In genomic region chr10:125638555-125638954, GRCh38 we compare ENCODE assay signal across 19 cellular contexts. TPM values are rescaled to one million over a fixed set of nuclear protein-coding genes. Genes with fewer than 3 reads are reported as not detected.
DNase-seq lines count a peak whose midpoint lies in the region; ATAC-seq and TF ChIP-seq lines count a peak whose summit lies in the region.
"Had no signal": no experiment of that assay in that cellular context is flagged by ENCODE, and none has a peak within 500 bp of the region (broad histone marks: within the 10 kb centered on the region; RNA-seq: fewer than 3 reads in every experiment).

No MANE protein-coding gene starts in this region.

- no peak for DNase-seq in HCT116 (ENCODE audit: low read depth, low spot score)
- DNase-seq in endodermal cell, result no peak
- no peak for DNase-seq in neural crest cell (ENCODE audit: low read depth, low spot score)
- DNase-seq in activated CD8-positive, alpha-beta T cell treated with anti-CD3 and anti-CD28 coated beads for 36 hours, result no peak
- DNase-seq in aorta, result no peak
- no peak for DNase-seq in foreskin keratinocyte
- DNase-seq: C1 segment of cervical spinal cord; Calu3; CD4-positive, alpha-beta memory T cell; COR-L47; DMS53; DMS79 treated with DMSO at 0.1 percent for 48 hours; GF-D8; GOT3; HCEC 1CT had no signal

- no peak overlapping the region for H3K4me3 ChIP-seq in HCT116 (replicated peaks in 1 of 2; ENCODE audit: low read depth in 1 of 2, low read length in 2 of 2)
- no peak overlapping the region for H3K4me3 ChIP-seq in endodermal cell (ENCODE audit: low read length)
- no peak overlapping the region for H3K4me3 ChIP-seq in aorta (ENCODE audit: low read length in 2 of 2)

- TF ChIP-seq CTCF in HCT116 (IDR thresholded peaks at IDR 0.05 in 2 of 3, conservative IDR thresholded peaks at IDR 0.05 in 1 of 3; ENCODE audit: borderline replicate concordance in 1 of 3, insufficient read depth in 1 of 3, low read depth in 2 of 3, low read length in 2 of 3), result no peak
- peak; percentile 17 for TF ChIP-seq CTCF in endodermal cell (conservative IDR thresholded peaks at IDR 0.05)
- no peak for TF ChIP-seq CTCF in neural crest cell (conservative IDR thresholded peaks at IDR 0.05)
- no peak for TF ChIP-seq CTCF in activated CD8-positive, alpha-beta T cell treated with anti-CD3 and anti-CD28 coated beads for 36 hours (IDR thresholded peaks at IDR 0.05)
- TF ChIP-seq CTCF in foreskin keratinocyte (conservative IDR thresholded peaks at IDR 0.05), result no peak

- RAD21 ChIA-PET in HCT116 (lab: Charles Lee; ENCODE audit: low non-redundant PET in 1 of 2, low total read pairs in 2 of 2, uncharacterized antibody in 2 of 2, unreplicated experiment in 2 of 2), result no interaction called here

- no peak for TF ChIP-seq POLR2A in HCT116 (IDR thresholded peaks at IDR 0.05; ENCODE audit: borderline replicate concordance, extremely low read depth, insufficient read depth, insufficient read length)

- ATAC-seq in HCT116 (0 out of 2 replicates have a peak, but pooled peaks have one; percentile 37), aorta (ENCODE audit: low FRiP score) (no peak), foreskin keratinocyte (no peak)
- ATAC-seq in activated CD8-positive, alpha-beta T cell treated with anti-CD3 and anti-CD28 coated beads for 36 hours, result no peak

- no peak for TF ChIP-seq RAD21 in HCT116 (IDR thresholded peaks at IDR 0.05; ENCODE audit: low read depth)

- H3K4me1 ChIP-seq in HCT116 (ENCODE audit: control insufficient read depth in 1 of 2, insufficient read depth in 2 of 2, low read length in 2 of 2), result peaks cover 5 to 11% of the 10 kb centered on the region in 2 experiments; a peak in 3 of 4 replicates
- H3K4me1 ChIP-seq in endodermal cell (ENCODE audit: control insufficient read depth, insufficient read depth, low read length), result no peaks in the 10 kb centered on the region
- no peaks in the 10 kb centered on the region for H3K4me1 ChIP-seq in aorta (ENCODE audit: control insufficient read depth in 1 of 2, insufficient read depth in 2 of 2, low read length in 2 of 2)
- no peaks in the 10 kb centered on the region for H3K4me1 ChIP-seq in foreskin keratinocyte

- H3K4me2 ChIP-seq in HCT116 (ENCODE audit: low read length), result no peak overlapping the region

- H2AFZ ChIP-seq in HCT116 (ENCODE audit: low read depth, low read length, poor library complexity, severe bottlenecking), result no peak overlapping the region

- peaks cover 12% of the 10 kb centered on the region; the same call in 1 of the 2 replicates for H3K27me3 ChIP-seq in HCT116 (ENCODE audit: insufficient read depth, low read length)
- no peaks in the 10 kb centered on the region for H3K27me3 ChIP-seq in endodermal cell (ENCODE audit: control insufficient read depth, insufficient read depth, low read length, poor library complexity, severe bottlenecking)
- H3K27me3 ChIP-seq in aorta (ENCODE audit: control insufficient read depth in 1 of 2, insufficient read depth in 2 of 2, low read length in 1 of 2), result peaks cover 3 to 4% of the 10 kb centered on the region in 2 donors
- peaks cover 14% of the 10 kb centered on the region for H3K27me3 ChIP-seq in foreskin keratinocyte

- intact Hi-C loops in HCT116 (cut with micrococcal nuclease), result no loop called here
- intact Hi-C loops in activated CD8-positive, alpha-beta T cell treated with anti-CD3 and anti-CD28 coated beads for 36 hours (cut with micrococcal nuclease), result no loop called here
- intact Hi-C loops in aorta (cut with DNase I), result no loop called here

- no peaks in the 10 kb centered on the region for H3K9me3 Mint-ChIP-seq in endodermal cell
- H3K9me3 Mint-ChIP-seq in neural crest cell, result no peaks in the 10 kb centered on the region
- no peaks in the 10 kb centered on the region for H3K9me3 Mint-ChIP-seq in activated CD8-positive, alpha-beta T cell treated with anti-CD3 and anti-CD28 coated beads for 36 hours

- H3K9me2 ChIP-seq in HCT116 (ENCODE audit: insufficient read depth), result no peaks in the 10 kb centered on the region

- no peaks in the 10 kb centered on the region for H3K9me3 ChIP-seq in HCT116 (ENCODE audit: control insufficient read depth in 1 of 2, insufficient read depth in 1 of 2, low read depth in 1 of 2, low read length in 2 of 2)
- no peaks in the 10 kb centered on the region for H3K9me3 ChIP-seq in endodermal cell (ENCODE audit: control insufficient read depth, low read length)
- H3K9me3 ChIP-seq in aorta (ENCODE audit: control insufficient read depth, low read length), result peaks cover 4% of the 10 kb centered on the region

- H3K79me2 ChIP-seq in HCT116 (ENCODE audit: insufficient read depth, low read length), result no peaks in the 10 kb centered on the region

- no peak overlapping the region for H3K27ac Mint-ChIP-seq in endodermal cell
- peak overlapping the region; percentile 73 for H3K27ac Mint-ChIP-seq in neural crest cell (ENCODE audit: unreplicated experiment)
- H3K27ac Mint-ChIP-seq in activated CD8-positive, alpha-beta T cell treated with anti-CD3 and anti-CD28 coated beads for 36 hours, result no peak overlapping the region
- H3K27ac Mint-ChIP-seq: CD4-positive, alpha-beta memory T cell had no signal

- BruUV-seq in HCT116 (replicated peaks; lab: Mats Ljungman, UMichigan), result no TSS peak

- no peaks in the 10 kb centered on the region for H4K20me1 ChIP-seq in HCT116 (ENCODE audit: insufficient read depth)

- POLR2A ChIA-PET in HCT116 (lab: Charles Lee), result no interaction called here
- POLR2A ChIA-PET in activated CD8-positive, alpha-beta T cell treated with anti-CD3 and anti-CD28 coated beads for 36 hours (lab: Charles Lee), result no interaction called here

- H3K36me3 ChIP-seq in HCT116 (ENCODE audit: control insufficient read depth in 1 of 2, insufficient read depth in 2 of 2, low read length in 2 of 2) (no peaks in the 10 kb centered on the region), endodermal cell (ENCODE audit: control insufficient read depth, insufficient read depth, low read length) (no peaks in the 10 kb centered on the region), aorta (ENCODE audit: control insufficient read depth in 1 of 2, insufficient read depth in 2 of 2, low read length in 1 of 2) (no peaks in the 10 kb centered on the region)

- H3K36me3 Mint-ChIP-seq in endodermal cell (ENCODE audit: low read depth) (no peaks in the 10 kb centered on the region), neural crest cell (ENCODE audit: low read depth) (no peaks in the 10 kb centered on the region)
- H3K36me3 Mint-ChIP-seq in activated CD8-positive, alpha-beta T cell treated with anti-CD3 and anti-CD28 coated beads for 36 hours (ENCODE audit: low read depth), result no peaks in the 10 kb centered on the region
- H3K36me3 Mint-ChIP-seq: CD4-positive, alpha-beta memory T cell had no signal

- peaks cover 2% of the 10 kb centered on the region for H3K27me3 Mint-ChIP-seq in endodermal cell (ENCODE audit: insufficient read depth)
- H3K27me3 Mint-ChIP-seq in neural crest cell (ENCODE audit: low read depth), result peaks cover 7% of the 10 kb centered on the region
- peaks cover 9% of the 10 kb centered on the region for H3K27me3 Mint-ChIP-seq in activated CD8-positive, alpha-beta T cell treated with anti-CD3 and anti-CD28 coated beads for 36 hours

- CTCF ChIA-PET in HCT116 (lab: Charles Lee), result no interaction called here
- CTCF ChIA-PET in activated CD8-positive, alpha-beta T cell treated with anti-CD3 and anti-CD28 coated beads for 36 hours (lab: Charles Lee), result no interaction called here

- H3K27ac ChIP-seq in HCT116 (ENCODE audit: low read depth, low read length) (no peak overlapping the region), endodermal cell (ENCODE audit: low read depth, low read length) (no peak overlapping the region), aorta (ENCODE audit: low read depth in 1 of 2, low read length in 2 of 2) (no peak overlapping the region), foreskin keratinocyte (no peak overlapping the region)

- H3K4me1 Mint-ChIP-seq in endodermal cell (peaks cover 7% of the 10 kb centered on the region), neural crest cell (peaks cover 7% of the 10 kb centered on the region)
- H3K4me1 Mint-ChIP-seq in activated CD8-positive, alpha-beta T cell treated with anti-CD3 and anti-CD28 coated beads for 36 hours (ENCODE audit: low read depth), result no peaks in the 10 kb centered on the region
- H3K4me1 Mint-ChIP-seq: CD4-positive, alpha-beta memory T cell had no signal

- H3K9ac ChIP-seq in HCT116 (ENCODE audit: low read length) (no peak overlapping the region), endodermal cell (ENCODE audit: extremely low read depth, low read length, poor library complexity, severe bottlenecking) (no peak overlapping the region)

- H3K4me3 Mint-ChIP-seq in endodermal cell (no peak overlapping the region), neural crest cell (no peak overlapping the region)
- H3K4me3 Mint-ChIP-seq in activated CD8-positive, alpha-beta T cell treated with anti-CD3 and anti-CD28 coated beads for 36 hours, result no peak overlapping the region

- 84 to 85% methylated on average over 6 to 7 of the region's 7 CpGs for WGBS in endodermal cell (ENCODE audit: insufficient coverage in 1 of 2, insufficient read length in 1 of 2), 2 experiments
- WGBS in aorta, 2 donors, result 65% methylated on average over 7 of the region's 7 CpGs

TF ChIP-seq in HCT116, 20 proteins besides CTCF, POLR2A, EP300 and RAD21 (continues in another document):
- TF ChIP-seq YY1 (IDR thresholded peaks at IDR 0.05; ENCODE audit: extremely low read depth, insufficient replicate concordance, low read depth, low read length), result no peak
- TF ChIP-seq SP1 (IDR thresholded peaks at IDR 0.05; ENCODE audit: low read depth), result no peak
- no peak for TF ChIP-seq ZNF274 (IDR thresholded peaks at IDR 0.05; ENCODE audit: low read depth, low read length)
- TF ChIP-seq TCF7L2 (IDR thresholded peaks at IDR 0.05; ENCODE audit: borderline replicate concordance, extremely low read depth, insufficient read depth, insufficient read length), result no peak
- TF ChIP-seq SIN3A (IDR thresholded peaks at IDR 0.05; ENCODE audit: low read depth), result no peak
- TF ChIP-seq CBX3 (IDR thresholded peaks at IDR 0.05; ENCODE audit: low read depth), result no peak

RNA-seq across cellular contexts. Expression of gene TEX36, which starts 44.4 kb away (rescaled TPM):
- total RNA-seq in HCT116 (2021; ENCODE audit: unreplicated experiment), result 0.25 TPM
- polyA plus RNA-seq in HCT116 (2012), result 0.25 TPM in 1 of 2 replicates, not detected in the other
- not detected for total RNA-seq in endodermal cell
- polyA plus RNA-seq in endodermal cell (2013, experiment 1 of 2), result not detected
- not detected for polyA plus RNA-seq in endodermal cell (2013, experiment 2 of 2)
- total RNA-seq in neural crest cell, result not detected in 2 replicates
- not detected for total RNA-seq in activated CD8-positive, alpha-beta T cell treated with anti-CD3 and anti-CD28 coated beads for 36 hours
- not detected for total RNA-seq in aorta
- polyA plus RNA-seq in aorta, result not detected
- not detected in 2 replicates for total RNA-seq in foreskin keratinocyte
- not detected in 2 replicates for polyA plus RNA-seq in foreskin keratinocyte
- total RNA-seq: A172; Calu3; CD4-positive, alpha-beta memory T cell; Daoy; G401 had no signal
- polyA plus RNA-seq: BJ; CD4-positive, alpha-beta memory T cell had no signal
